1 cellular context compared by ENCODE assay signal in genomic region chr16:2531696-2532493, GRCh38.
A peak's percentile ranks its signal among the peaks of the same experiment; 100 is the strongest.
TF ChIP-seq lines count a peak whose summit lies in the region.

No MANE protein-coding gene starts in this region.

TF ChIP-seq in HepG2, 621 proteins besides CTCF, POLR2A, EP300 and RAD21 (continued from another document and continues in another):
- TF ChIP-seq ZMAT3 (CRISPR knock-in tag; conservative IDR thresholded peaks at IDR 0.05): 0 out of 2 replicates have a peak, but pooled peaks have one; percentile 69
- TF ChIP-seq BCL6 (CRISPR knock-in tag; IDR thresholded peaks at IDR 0.05): no peak; the same call in 1 of the 2 replicates
- TF ChIP-seq NCOA2 (CRISPR knock-in tag; IDR thresholded peaks at IDR 0.05): no peak
- peak; percentile 58; the same call in 1 of the 2 replicates for TF ChIP-seq ZBTB10 (CRISPR knock-in tag; IDR thresholded peaks at IDR 0.05; ENCODE audit: borderline replicate concordance)
- no peak for TF ChIP-seq TBP (CRISPR knock-in tag; IDR thresholded peaks at IDR 0.05)
- TF ChIP-seq ZNF713 (CRISPR knock-in tag; IDR thresholded peaks at IDR 0.05): no peak
- peak; percentile 75; the same call in 1 of the 2 replicates for TF ChIP-seq ZNF138 (CRISPR knock-in tag; IDR thresholded peaks at IDR 0.05; ENCODE audit: low read depth)
- no peak for TF ChIP-seq SP140L (CRISPR knock-in tag; IDR thresholded peaks at IDR 0.05; ENCODE audit: borderline replicate concordance)
- TF ChIP-seq TCF7L2 (IDR thresholded peaks at IDR 0.05; ENCODE audit: low read depth, low read length): no peak
- 0 out of 2 replicates have a peak, but pooled peaks have one; percentile 47 for TF ChIP-seq ZNF83 (CRISPR knock-in tag; IDR thresholded peaks at IDR 0.05; ENCODE audit: borderline replicate concordance)
- peak; percentile 97 for TF ChIP-seq AGO2 (optimal IDR thresholded peaks at IDR 0.05; ENCODE audit: low read depth, low read length)
- peak; percentile 75; the same call in 1 of the 2 replicates for TF ChIP-seq ZNF572 (CRISPR knock-in tag; IDR thresholded peaks at IDR 0.05)
- 0 out of 2 replicates have a peak, but pooled peaks have one; percentile 37 for TF ChIP-seq ZNF589 (CRISPR knock-in tag; conservative IDR thresholded peaks at IDR 0.05)
- peak; percentile 78; the same call in 1 of the 2 replicates for TF ChIP-seq ZBTB4 (CRISPR knock-in tag; IDR thresholded peaks at IDR 0.05; ENCODE audit: borderline replicate concordance)
- TF ChIP-seq ZNF232 (CRISPR knock-in tag; IDR thresholded peaks at IDR 0.05; ENCODE audit: borderline replicate concordance): peak; percentile 24; the same call in 1 of the 2 replicates
- TF ChIP-seq KMT2A (CRISPR knock-in tag; IDR thresholded peaks at IDR 0.05): peak; percentile 73
- TF ChIP-seq ZNF282 (IDR thresholded peaks at IDR 0.05; ENCODE audit: partially characterized antibody): no peak
- TF ChIP-seq ZNF431 (CRISPR knock-in tag; IDR thresholded peaks at IDR 0.05; ENCODE audit: borderline replicate concordance, low read depth): 0 out of 2 replicates have a peak, but pooled peaks have one; percentile 54
- peak; percentile 62; the same call in 1 of the 2 replicates for TF ChIP-seq DMAP1 (CRISPR knock-in tag; IDR thresholded peaks at IDR 0.05)
- peak; percentile 42; the same call in 1 of the 2 replicates for TF ChIP-seq POGK (CRISPR knock-in tag; conservative IDR thresholded peaks at IDR 0.05)
- TF ChIP-seq HNRNPK (IDR thresholded peaks at IDR 0.05; ENCODE audit: low read depth, low read length, poor library complexity, severe bottlenecking): peak; percentile 92
- 0 out of 2 replicates have a peak, but pooled peaks have one; percentile 13 for TF ChIP-seq ZBTB33 (CRISPR knock-in tag; IDR thresholded peaks at IDR 0.05)
- peak; percentile 47; the same call in 1 of the 2 replicates for TF ChIP-seq ZNF441 (CRISPR knock-in tag; IDR thresholded peaks at IDR 0.05; ENCODE audit: borderline replicate concordance)
- no peak for TF ChIP-seq PTBP1 (IDR thresholded peaks at IDR 0.05; ENCODE audit: low read depth, low read length, poor library complexity, severe bottlenecking)
- peak; percentile 56; the same call in 1 of the 2 replicates for TF ChIP-seq HIC2 (CRISPR knock-in tag; IDR thresholded peaks at IDR 0.05; ENCODE audit: low read depth)
- no peak for TF ChIP-seq ZUFSP (CRISPR knock-in tag; IDR thresholded peaks at IDR 0.05; ENCODE audit: borderline replicate concordance)
- peak; percentile 100 for TF ChIP-seq KDM2A (CRISPR knock-in tag; IDR thresholded peaks at IDR 0.05; ENCODE audit: borderline replicate concordance, low read depth)
- no peak; the same call in 1 of the 2 replicates for TF ChIP-seq RERE (CRISPR knock-in tag; IDR thresholded peaks at IDR 0.05; ENCODE audit: low read depth)
- peak; percentile 89; the same call in 1 of the 2 replicates for TF ChIP-seq ZNF275 (CRISPR knock-in tag; IDR thresholded peaks at IDR 0.05; ENCODE audit: borderline replicate concordance)
- peak; percentile 70; the same call in 1 of the 2 replicates for TF ChIP-seq MTERF4 (CRISPR knock-in tag; IDR thresholded peaks at IDR 0.05)
- 0 out of 2 replicates have a peak, but pooled peaks have one; percentile 30 for TF ChIP-seq ZSCAN30 (CRISPR knock-in tag; IDR thresholded peaks at IDR 0.05)
